10 cellular contexts compared by ENCODE assay signal in the genomic region with DNA sequence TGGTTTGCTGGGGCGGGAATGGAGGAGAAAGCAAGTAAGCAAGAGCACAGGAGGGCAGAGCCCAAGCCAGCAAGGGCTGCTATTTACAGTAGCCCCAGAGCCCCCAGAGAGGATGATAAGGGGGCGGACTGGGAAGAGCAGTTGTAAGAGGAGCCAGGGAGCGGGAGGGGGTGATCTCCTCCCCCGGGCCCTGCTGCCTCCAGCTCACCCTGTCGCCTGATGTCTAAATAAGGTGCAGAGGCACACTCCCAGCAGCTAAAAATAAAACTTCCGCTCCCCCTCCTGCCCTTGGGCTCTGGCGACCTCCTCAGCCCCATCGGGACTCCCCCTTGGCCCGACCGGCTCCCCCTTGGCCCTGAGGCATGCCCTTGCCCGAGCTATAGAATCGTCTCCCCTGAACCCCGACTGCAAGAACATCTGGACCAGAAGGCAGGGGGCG. TPM values are rescaled to one million over a fixed set of nuclear protein-coding genes. Genes with fewer than 3 reads are reported as not detected.
DNase-seq lines count a peak whose midpoint lies in the region; ATAC-seq, FAIRE-seq and TF ChIP-seq lines count a peak whose summit lies in the region.
"Had no signal": no experiment of that assay in that cellular context is flagged by ENCODE, and none has a peak within 500 bp of the region (broad histone marks: within the 10 kb centered on the region; RNA-seq: fewer than 3 reads in every experiment).

No MANE protein-coding gene starts in this region.

- H3K9me3 ChIP-seq in ascending aorta (no peaks in the 10 kb centered on the region), GM23248 (ENCODE audit: low read depth) (no peaks in the 10 kb centered on the region)
- H3K9me3 ChIP-seq: upper lobe of left lung had no signal

- no peak overlapping the region for H3K9ac ChIP-seq in GM23248

- in situ Hi-C loops in GM23248 (cut with MboI): no loop called here

- no peaks in the 10 kb centered on the region for H3F3A ChIP-seq in GM23248 (ENCODE audit: insufficient read depth)

- WGBS in GM23248 (ENCODE audit: low coverage in 1 of 2, low lambda C conversion rate in 2 of 2, missing lambda C conversion rate in 2 of 2), 2 experiments: 63% methylated on average over 14 of the region's 14 CpGs

- TF ChIP-seq CTCF in ascending aorta (IDR thresholded peaks at IDR 0.05): peak in 1 of 3 experiments; percentile 5

- DNase-seq in GM18507 (ENCODE audit: extremely low spot score, insufficient read length, low read depth) (no peak), ascending aorta (ENCODE audit: low spot score in 2 of 2) (peak in 1 of 2 donors; percentile 74), posterior vena cava (ENCODE audit: low spot score) (peak; percentile 83), GM23248 (no peak), head of caudate nucleus (no peak)
- DNase-seq: brain microvascular endothelial cell had no signal

- FAIRE-seq in GM18507 (lab: Jason Lieb, UNC): peak; percentile 80

- H3K4me3 ChIP-seq in ascending aorta (peak overlapping the region; percentile 37 to 45), GM23248 (no peak overlapping the region)
- H3K4me3 ChIP-seq: upper lobe of left lung had no signal

- H3K27ac ChIP-seq in ascending aorta (peak overlapping the region; percentile 48 to 53), GM23248 (no peak overlapping the region)
- H3K27ac ChIP-seq: brain microvascular endothelial cell, upper lobe of left lung had no signal

- H3K4me1 ChIP-seq in ascending aorta: peaks cover 0 to 4% of the 10 kb centered on the region in 2 donors
- H3K4me1 ChIP-seq in GM23248 (ENCODE audit: insufficient read depth): no peaks in the 10 kb centered on the region

- H4K20me1 ChIP-seq in GM23248 (ENCODE audit: insufficient read depth): no peaks in the 10 kb centered on the region

- H2AFZ ChIP-seq in GM23248: no peak overlapping the region

- no peaks in the 10 kb centered on the region for H3K79me2 ChIP-seq in GM23248 (ENCODE audit: insufficient read depth)

- intact Hi-C loops in ascending aorta (cut with DNase I): loop anchor here (1.0 to 5.0 kb wide), 2 partner anchors 15 to 71 kb away; no protein-coding TSS in a partner anchor
- intact Hi-C loops in posterior vena cava (cut with DNase I): loop anchor here (5.0 to 10.0 kb wide), 2 partner anchors 111 to 184 kb away; no protein-coding TSS in a partner anchor
- intact Hi-C loops in head of caudate nucleus (cut with DNase I): no loop called here

- H3K27me3 ChIP-seq in ascending aorta: no peaks in the 10 kb centered on the region
- no peaks in the 10 kb centered on the region for H3K27me3 ChIP-seq in GM23248 (replicated peaks; ENCODE audit: insufficient read depth)
- H3K27me3 ChIP-seq: upper lobe of left lung had no signal

- no peaks in the 10 kb centered on the region for H3K9me2 ChIP-seq in GM23248 (ENCODE audit: insufficient read depth)

- peak; percentile 31 for ATAC-seq in HG02623 (IDR thresholded peaks at IDR 0.05; ENCODE audit: unreplicated experiment)
- ATAC-seq in GM18867 (IDR thresholded peaks at IDR 0.05; ENCODE audit: unreplicated experiment): no peak
- no peak for ATAC-seq in HG03520 (IDR thresholded peaks at IDR 0.05; ENCODE audit: unreplicated experiment)

- H3K36me3 ChIP-seq in ascending aorta: no peaks in the 10 kb centered on the region
- no peaks in the 10 kb centered on the region for H3K36me3 ChIP-seq in GM23248 (ENCODE audit: low read depth)
- H3K36me3 ChIP-seq: brain microvascular endothelial cell, upper lobe of left lung had no signal

- no peak overlapping the region for H3K4me2 ChIP-seq in GM23248 (ENCODE audit: unreplicated experiment)

RNA-seq across cellular contexts. Expression of a gene that starts 14.4 kb away (rescaled TPM):
- total RNA-seq in ascending aorta (101 TPM), posterior vena cava (10 to 100 TPM; 70.6 to 72.4 TPM)
- 0.13 and 0.54 TPM in 2 replicates for total RNA-seq in GM23248 (2014; rRNA removed; shearing (Covaris generic))
- 0.47 and 0.56 TPM in 2 replicates for polyA plus RNA-seq in GM23248 (2016; fragmentation: Nextera tagmentation; extraction: Ambion mirVana)

RNA-seq across cellular contexts. Expression of a gene that starts 14.7 kb away (rescaled TPM):
- total RNA-seq in ascending aorta: 15.0 TPM
- total RNA-seq in posterior vena cava: 10 to 100 TPM; 23.4 to 41.6 TPM
- total RNA-seq in GM23248 (2014; rRNA removed; shearing (Covaris generic)): 21.1 and 23.5 TPM in 2 replicates
- polyA plus RNA-seq in GM23248 (2016; fragmentation: Nextera tagmentation; extraction: Ambion mirVana): 10.5 and 11.2 TPM in 2 replicates

Comparison
In these comparisons a context has a peak if more than half of its experiments do, and no peak if none do; other contexts are left out.
1. RNA of a gene that starts 14.4 kb away (total RNA-seq): 101 TPM in ascending aorta (single experiment) and 70.6 to 72.4 TPM in posterior vena cava; 0.13 to 0.54 TPM in GM23248; every median in the first group is over 10 times any median in the second.